In genomic region chr12:56330936-56331335, GRCh38 we compare ENCODE assay signal across 6 cellular contexts. TPM values are rescaled to one million over a fixed set of nuclear protein-coding genes. Genes with fewer than 3 reads are reported as not detected.
"Had no signal": no experiment of that assay in that cellular context is flagged by ENCODE, and none has a peak within 500 bp of the region (broad histone marks: within the 10 kb centered on the region; RNA-seq: fewer than 3 reads in every experiment).

No MANE protein-coding gene starts in this region.

RNA-seq across cellular contexts. Expression of gene IL23A, which starts 7.7 kb away (rescaled TPM):
- total RNA-seq: body of pancreas, endothelial cell of umbilical vein, esophagus muscularis mucosa, gastrocnemius medialis had no signal
- polyA plus RNA-seq: aorta, cardiac muscle cell had no signal
